In genomic region chr16:90026135-90026534, GRCh38 we compare ENCODE assay signal across 1 cellular context.
TF ChIP-seq lines count a peak whose summit lies in the region.

No MANE protein-coding gene starts in this region.

TF ChIP-seq in HCT116, 20 proteins besides CTCF, POLR2A, EP300 and RAD21 (continued from another document):
- TF ChIP-seq REST (IDR thresholded peaks at IDR 0.05; ENCODE audit: low read depth), result no peak
- no peak for TF ChIP-seq CEBPB (IDR thresholded peaks at IDR 0.05; ENCODE audit: low read depth)
- TF ChIP-seq TCF7L2 (IDR thresholded peaks at IDR 0.05; ENCODE audit: borderline replicate concordance, extremely low read depth, insufficient read depth, insufficient read length), result no peak
- no peak for TF ChIP-seq SIN3A (IDR thresholded peaks at IDR 0.05; ENCODE audit: low read depth)
- no peak for TF ChIP-seq EGR1 (IDR thresholded peaks at IDR 0.05; ENCODE audit: low read depth)
- TF ChIP-seq EZH2 (IDR thresholded peaks at IDR 0.05), result no peak
- no peak for TF ChIP-seq SRF (IDR thresholded peaks at IDR 0.05; ENCODE audit: low read depth)
- TF ChIP-seq ELF1 (IDR thresholded peaks at IDR 0.05; ENCODE audit: borderline replicate concordance, low read depth), result no peak
- TF ChIP-seq ZBTB33 (IDR thresholded peaks at IDR 0.05; ENCODE audit: extremely low read depth, insufficient replicate concordance, low read length), result no peak
- TF ChIP-seq MAX (IDR thresholded peaks at IDR 0.05), result no peak
TF ChIP-seq in HCT116: peak in this region for 0.
